In the genomic region with DNA sequence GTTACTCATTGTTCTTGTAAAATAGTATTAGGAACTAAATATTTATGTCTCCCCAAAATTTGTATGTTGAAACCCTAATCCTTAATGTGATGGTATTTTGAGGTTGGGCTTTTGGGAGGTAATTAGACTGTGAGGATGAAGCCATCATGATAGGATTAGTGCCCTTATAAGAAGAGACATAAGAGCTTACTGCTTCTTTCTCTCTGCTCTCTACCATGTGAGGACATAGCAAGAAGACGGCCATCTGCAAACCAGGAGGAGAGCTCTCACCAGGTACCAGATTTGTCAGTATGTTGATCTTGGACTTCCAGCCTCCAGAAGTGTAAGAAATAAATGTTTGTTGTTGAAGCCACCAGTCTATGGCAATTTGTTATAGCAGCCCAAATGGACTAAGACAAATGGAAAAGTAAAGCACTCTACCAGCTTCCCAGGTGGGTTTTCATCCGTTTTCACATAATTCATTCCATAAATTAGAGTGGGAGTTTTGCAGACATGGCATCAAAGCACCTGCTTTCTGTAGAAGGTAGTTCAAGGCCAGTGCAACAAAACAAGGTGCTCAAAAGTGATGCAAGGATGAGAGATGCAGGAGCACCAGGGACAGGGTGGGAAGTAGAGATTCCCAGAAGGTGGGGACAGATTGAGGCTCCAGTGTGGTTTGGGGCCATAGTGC, we compare ENCODE assay signal across 26 cellular contexts.
"Had no signal": no experiment of that assay in that cellular context is flagged by ENCODE, and none has a peak within 500 bp of the region (broad histone marks: within the 10 kb centered on the region; RNA-seq: fewer than 3 reads in every experiment).

No MANE protein-coding gene starts in this region.

- ATAC-seq: activated CD8-positive, alpha-beta memory T cell treated with anti-CD3 and anti-CD28 coated beads, Interleukin-2, amount 10 ng/mL, durations not matched to agents 7 days and 5 days; activated CD8-positive, alpha-beta T cell treated with anti-CD3 and anti-CD28 coated beads, Interleukin-2, amount 10 ng/mL, durations not matched to agents 7 days and 5 days; activated naive CD8-positive, alpha-beta T cell treated with anti-CD3 and anti-CD28 coated beads, Interleukin-2, amount 50 U/mL, for 24 hours had no signal

- DNase-seq: activated B cell treated with CpG ODN at 0.5 μM for 24 hours; activated CD4-positive, alpha-beta memory T cell treated with anti-CD3 and anti-CD28 coated beads, Interleukin-2, amount 10 ng/mL, durations not matched to agents 7 days and 5 days; activated CD4-positive, alpha-beta T cell treated with anti-CD3 and anti-CD28 coated beads for 4 hours; activated CD4-positive, alpha-beta T cell treated with anti-CD3 and anti-CD28 coated beads, Interleukin-2, amount 10 ng/mL, durations not matched to agents 7 days and 5 days; activated CD4-positive, alpha-beta T cell treated with anti-CD3 and anti-CD28 coated beads, Interleukin-2, amount 50 U/mL, for 48 hours; activated CD4-positive, CD25-positive, alpha-beta regulatory T cell treated with anti-CD3 and anti-CD28 coated beads, Interleukin-2, amount 50 U/mL, for 72 hours; activated CD8-positive, alpha-beta memory T cell treated with anti-CD3 and anti-CD28 coated beads for 24 hours; activated CD8-positive, alpha-beta memory T cell treated with anti-CD3 and anti-CD28 coated beads, Interleukin-2, amount 10 ng/mL, durations not matched to agents 7 days and 5 days; activated CD8-positive, alpha-beta memory T cell treated with anti-CD3 and anti-CD28 coated beads, Interleukin-2, amount 50 U/mL, for 48 hours; activated CD8-positive, alpha-beta T cell treated with anti-CD3 and anti-CD28 coated beads, Interleukin-2, amount 10 ng/mL, durations not matched to agents 7 days and 5 days; activated effector memory CD4-positive, alpha-beta T cell treated with Interleukin-2 at 50 U/mL for 16 hours; activated gamma-delta T cell; activated naive CD4-positive, alpha-beta T cell treated with anti-CD3 and anti-CD28 coated beads, Interleukin-2, amount 10 ng/mL, durations not matched to agents 7 days and 5 days; activated naive CD4-positive, alpha-beta T cell treated with Interleukin-2 at 50 U/mL for 16 hours; activated naive CD8-positive, alpha-beta T cell treated with anti-CD3 and anti-CD28 coated beads, Interleukin-2, amount 10 ng/mL, durations not matched to agents 7 days and 5 days; activated naive CD8-positive, alpha-beta T cell treated with anti-CD3 and anti-CD28 coated beads, Interleukin-2, amount 50 U/mL, for 24 hours; activated T-cell treated with anti-CD3 and anti-CD28 coated beads, Interleukin-2, amount 50 U/mL, for 24 hours; activated T-cell treated with anti-CD3 and anti-CD28 coated beads, Interleukin-2, amount 50 U/mL, for 48 hours; amygdala; anterior cingulate cortex; caudate nucleus; cerebellar nuclear complex; T-helper 2 cell; T-helper 9 cell had no signal

- FAIRE-seq: bronchial epithelial cell, TTC549 had no signal
